ENCODE assay signal across 10 cellular contexts in genomic region chr17:76251478-76252039, GRCh38. TPM values are rescaled to one million over a fixed set of nuclear protein-coding genes. Genes with fewer than 3 reads are reported as not detected.
DNase-seq lines count a peak whose midpoint lies in the region; ATAC-seq, FAIRE-seq and TF ChIP-seq lines count a peak whose summit lies in the region.
"Had no signal": no experiment of that assay in that cellular context is flagged by ENCODE, and none has a peak within 500 bp of the region (broad histone marks: within the 10 kb centered on the region; RNA-seq: fewer than 3 reads in every experiment).

No MANE protein-coding gene starts in this region.

- CTCF ChIA-PET in activated B cell treated with CpG ODN at 0.5 μM for 24 hours (lab: Charles Lee), result interaction anchor here (1.1 kb wide), 1 partner anchor 70 kb away, joined by 3 read pairs; no protein-coding TSS in a partner anchor

- TF ChIP-seq POLR2A in GM12892 (IDR thresholded peaks at IDR 0.05; ENCODE audit: low read depth, low read length), result no peak
- no peak for TF ChIP-seq POLR2A in gastroesophageal sphincter (IDR thresholded peaks at IDR 0.05)
- no peak for TF ChIP-seq POLR2A in gastrocnemius medialis (IDR thresholded peaks at IDR 0.05)

- no peaks in the 10 kb centered on the region for H3K9me3 ChIP-seq in gastroesophageal sphincter
- H3K9me3 ChIP-seq in gastrocnemius medialis, result no peaks in the 10 kb centered on the region
- H3K9me3 ChIP-seq: thoracic aorta had no signal

- H3K4me3 ChIP-seq in gastroesophageal sphincter, result no peak overlapping the region
- H3K4me3 ChIP-seq in gastrocnemius medialis, result no peak overlapping the region
- H3K4me3 ChIP-seq: thoracic aorta had no signal

- POLR2A ChIA-PET in activated B cell treated with CpG ODN at 0.5 μM for 24 hours (lab: Charles Lee), result interaction anchor here (0.7 to 3.8 kb wide), 6 partner anchors 10 to 396 kb away, joined by 3 to 29 read pairs (median 10); partner anchors contain the start of genes UBALD2 and WBP2

- peaks cover 0 to 20% (median 5%) of the 10 kb centered on the region in 3 donors for H3K4me1 ChIP-seq in gastroesophageal sphincter
- peaks cover 55 to 57% of the 10 kb centered on the region in 2 donors for H3K4me1 ChIP-seq in gastrocnemius medialis
- H3K4me1 ChIP-seq: foreskin keratinocyte had no signal

- ATAC-seq in activated B cell treated with CpG ODN at 0.5 μM for 24 hours (ENCODE audit: low read depth), result no peak
- no peak for ATAC-seq in gastroesophageal sphincter
- ATAC-seq in gastrocnemius medialis, result peak in 1 of 2 donors; percentile 10
- ATAC-seq in HG02623 (IDR thresholded peaks at IDR 0.05; ENCODE audit: unreplicated experiment), result no peak

- in situ Hi-C loops in gastrocnemius medialis (cut with MboI; ENCODE audit: low sequenced_read_pairs in 4 of 4), result loop anchor here in 1 of 4 donors (5.0 kb wide), 1 partner anchor 44 kb away; no protein-coding TSS in a partner anchor

- H3K9me3 Mint-ChIP-seq in activated B cell treated with CpG ODN at 0.5 μM for 24 hours, result no peaks in the 10 kb centered on the region

- H3K36me3 Mint-ChIP-seq in activated B cell treated with CpG ODN at 0.5 μM for 24 hours (ENCODE audit: low read depth), result no peaks in the 10 kb centered on the region

- WGBS in gastroesophageal sphincter (ENCODE audit: low coverage in 1 of 2), 2 donors, result 68 to 76% methylated on average over 3 to 4 of the region's 8 CpGs

- no peaks in the 10 kb centered on the region for H3K36me3 ChIP-seq in gastroesophageal sphincter
- no peaks in the 10 kb centered on the region for H3K36me3 ChIP-seq in gastrocnemius medialis
- H3K36me3 ChIP-seq: thoracic aorta had no signal

- H3K4me3 Mint-ChIP-seq in activated B cell treated with CpG ODN at 0.5 μM for 24 hours, result peak overlapping the region; percentile 73

- peak overlapping the region; percentile 85 for H3K27ac Mint-ChIP-seq in activated B cell treated with CpG ODN at 0.5 μM for 24 hours

- TF ChIP-seq EP300 in gastroesophageal sphincter (IDR thresholded peaks at IDR 0.05), result no peak

- H3K27me3 ChIP-seq in gastroesophageal sphincter (peaks cover 82% of the 10 kb centered on the region), gastrocnemius medialis (no peaks in the 10 kb centered on the region)

- intact Hi-C loops in activated B cell treated with CpG ODN at 0.5 μM for 24 hours (cut with micrococcal nuclease), result loop anchor here (1.0 kb wide), 1 partner anchor 9 kb away; no protein-coding TSS in a partner anchor
- intact Hi-C loops in gastrocnemius medialis (cut with DNase I; ENCODE audit: low total_unique reads), result no loop called here

- TF ChIP-seq CTCF in activated B cell treated with CpG ODN at 0.5 μM for 24 hours (IDR thresholded peaks at IDR 0.05), result no peak
- no peak for TF ChIP-seq CTCF in gastroesophageal sphincter (IDR thresholded peaks at IDR 0.05)
- no peak for TF ChIP-seq CTCF in gastrocnemius medialis (IDR thresholded peaks at IDR 0.05 in 4 of 5, conservative IDR thresholded peaks at IDR 0.05 in 1 of 5)

- peak; percentile 67 for FAIRE-seq in GM12892 (lab: Jason Lieb, UNC)

- no peak for DNase-seq in GM12892 (ENCODE audit: insufficient read length)
- no peak for DNase-seq in activated B cell treated with CpG ODN at 0.5 μM for 24 hours
- DNase-seq in gastrocnemius medialis, result peak in 1 of 2 donors; percentile 61
- no peak for DNase-seq in DMS 273 treated with DMSO at 0.1 percent for 48 hours (lab: John Stamatoyannopoulos, UW)
- DNase-seq in NCI-H146 (lab: John Stamatoyannopoulos, UW), result no peak
- DNase-seq in AG08395 (ENCODE audit: low spot score), result no peak

- peak overlapping the region in 3 of 4 donors; percentile 67 to 70 (median 70) for H3K27ac ChIP-seq in gastroesophageal sphincter
- peak overlapping the region; percentile 90 to 97 (median 94) for H3K27ac ChIP-seq in gastrocnemius medialis
- H3K27ac ChIP-seq: foreskin keratinocyte had no signal

- peaks cover under 1% of the 10 kb centered on the region for H3K27me3 Mint-ChIP-seq in activated B cell treated with CpG ODN at 0.5 μM for 24 hours

- H3K4me1 Mint-ChIP-seq in activated B cell treated with CpG ODN at 0.5 μM for 24 hours, result peaks cover 44% of the 10 kb centered on the region

RNA-seq across cellular contexts. Expression of gene RNF157, which starts 11.3 kb away (rescaled TPM):
- polyA plus RNA-seq in GM12892 (2012; ENCODE audit: missing spikeins), result 4.6 TPM
- 3.1 and 3.5 TPM in 2 replicates for total RNA-seq in activated B cell treated with CpG ODN at 0.5 μM for 24 hours
- total RNA-seq in gastroesophageal sphincter, result 1 to 10 TPM; 2.5 to 8.1 (median 3.3) TPM
- total RNA-seq in gastrocnemius medialis, result 100 to 1,000 TPM in 1 of 4 donors, 10 to 100 TPM in 3; 50.5 to 142 (median 85.3) TPM
- total RNA-seq: foreskin keratinocyte had no signal

RNA-seq across cellular contexts. Expression of gene UBALD2, which starts 13.6 kb away (rescaled TPM):
- polyA plus RNA-seq in GM12892 (2012; ENCODE audit: missing spikeins), result 48.7 TPM
- total RNA-seq in activated B cell treated with CpG ODN at 0.5 μM for 24 hours (144 and 152 TPM in 2 replicates), gastroesophageal sphincter (1 to 10 TPM; 6.1 to 8.8 (median 8.4) TPM), gastrocnemius medialis (100 to 1,000 TPM in 1 of 4 donors, 10 to 100 TPM in 3; 28.9 to 151 (median 52.2) TPM)

RNA-seq across cellular contexts. Expression of gene QRICH2, which starts 56.5 kb away (rescaled TPM):
- polyA plus RNA-seq in GM12892 (2012; ENCODE audit: missing spikeins), result 0.42 TPM
- total RNA-seq in activated B cell treated with CpG ODN at 0.5 μM for 24 hours (2.0 and 2.2 TPM in 2 replicates), gastroesophageal sphincter (1 to 10 TPM; 1.7 to 2.7 (median 2.0) TPM), gastrocnemius medialis (1 to 10 TPM in 3 of 4 donors, under 1 TPM in 1; 0.59 to 2.4 (median 1.1) TPM)

Comparison
In these comparisons a context has a peak if more than half of its experiments do, and no peak if none do; other contexts are left out.
1. RNA of gene RNF157, which starts 11.3 kb away (total RNA-seq): 50.5 to 142 TPM in gastrocnemius medialis; 2.5 to 8.1 TPM in gastroesophageal sphincter and 3.1 to 3.5 TPM in activated B cell treated with CpG ODN at 0.5 μM for 24 hours; every median in the first group is over 4 times any median in the second.